In the genomic region with DNA sequence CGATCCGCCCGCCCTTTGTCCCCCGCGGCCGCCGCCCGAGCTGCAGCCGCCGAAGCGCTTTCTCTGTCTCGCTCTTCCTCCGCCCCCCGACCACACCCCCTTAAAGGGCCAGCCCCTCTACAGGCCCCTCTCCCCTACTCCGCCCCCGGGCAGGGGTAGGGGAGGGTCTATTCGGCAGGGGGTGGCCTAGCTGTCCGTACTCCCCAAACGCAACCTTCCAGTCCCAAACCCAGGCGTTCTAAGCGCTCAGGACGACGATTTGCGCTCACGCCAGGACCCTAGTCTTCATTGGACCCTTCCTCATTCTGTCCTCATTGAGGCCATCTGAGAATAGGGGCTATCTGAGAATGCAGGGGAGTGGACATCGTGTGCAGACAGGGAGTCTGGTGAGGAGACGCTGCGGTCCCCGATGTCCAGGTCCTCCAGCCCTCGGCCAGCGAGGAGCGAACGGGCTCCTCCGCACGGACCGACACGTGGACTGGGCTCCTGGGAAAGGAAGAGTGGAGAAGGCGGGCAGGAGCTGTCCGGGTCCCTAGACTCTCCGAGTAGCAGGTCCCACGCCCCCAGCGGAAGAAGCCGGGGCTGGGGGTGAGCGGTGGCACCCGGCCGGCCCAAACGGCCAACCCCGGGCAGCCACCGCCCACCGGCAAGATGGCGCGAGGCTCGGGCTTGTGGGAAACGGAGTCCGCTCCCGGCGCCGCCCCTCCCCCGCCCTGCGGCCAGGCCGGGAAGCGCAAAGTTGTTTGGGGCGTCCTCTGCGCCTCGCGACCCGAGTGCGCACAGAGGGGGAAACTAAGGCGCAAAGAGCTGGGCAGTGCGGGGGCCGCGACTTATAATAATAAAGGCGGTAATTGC, we compare ENCODE assay signal across 1 cellular context.
TF ChIP-seq lines count a peak whose summit lies in the region.

A gene with protein sequence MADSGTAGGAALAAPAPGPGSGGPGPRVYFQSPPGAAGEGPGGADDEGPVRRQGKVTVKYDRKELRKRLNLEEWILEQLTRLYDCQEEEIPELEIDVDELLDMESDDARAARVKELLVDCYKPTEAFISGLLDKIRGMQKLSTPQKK (minus strand): TSS at position 70 of the 855 bp plus-strand sequence. CDS start 270 bp downstream, outside the sequence.

TF ChIP-seq in Ishikawa, 13 proteins besides CTCF, POLR2A, EP300 and RAD21 (continued from another document):
- TF ChIP-seq, protein P1, sequence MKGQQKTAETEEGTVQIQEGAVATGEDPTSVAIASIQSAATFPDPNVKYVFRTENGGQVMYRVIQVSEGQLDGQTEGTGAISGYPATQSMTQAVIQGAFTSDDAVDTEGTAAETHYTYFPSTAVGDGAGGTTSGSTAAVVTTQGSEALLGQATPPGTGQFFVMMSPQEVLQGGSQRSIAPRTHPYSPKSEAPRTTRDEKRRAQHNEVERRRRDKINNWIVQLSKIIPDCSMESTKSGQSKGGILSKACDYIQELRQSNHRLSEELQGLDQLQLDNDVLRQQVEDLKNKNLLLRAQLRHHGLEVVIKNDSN (IDR thresholded peaks at IDR 0.05), result no peak; the same call in 1 of the 2 replicates
- no peak for TF ChIP-seq FOXM1 (IDR thresholded peaks at IDR 0.05; ENCODE audit: borderline replicate concordance, low read depth)
